ENCODE assay signal across 23 cellular contexts in the genomic region with DNA sequence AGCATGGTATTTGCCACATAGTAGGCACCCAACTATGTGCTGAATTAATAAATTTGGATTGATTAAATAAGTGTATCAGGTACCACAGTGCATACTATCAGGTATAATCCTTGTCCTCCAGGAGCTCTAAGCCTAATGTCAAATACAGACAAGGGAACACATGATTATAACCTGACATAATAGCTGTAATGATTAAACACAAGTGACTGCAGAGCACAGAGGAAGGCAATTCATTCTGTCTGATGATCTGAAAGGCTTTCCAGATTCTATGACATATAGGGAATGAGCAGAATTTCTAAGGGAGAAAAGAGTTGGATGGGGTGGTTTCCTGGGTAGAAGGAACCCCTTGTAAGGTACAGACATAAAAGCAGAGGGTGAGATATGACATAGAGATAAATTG.
"Had no signal": no experiment of that assay in that cellular context is flagged by ENCODE, and none has a peak within 500 bp of the region (broad histone marks: within the 10 kb centered on the region; RNA-seq: fewer than 3 reads in every experiment).

No MANE protein-coding gene starts in this region.

- H3K27me3 ChIP-seq: colonic mucosa, esophagus muscularis mucosa, esophagus squamous epithelium, foreskin keratinocyte, gastrocnemius medialis, gastroesophageal sphincter, heart left ventricle, heart right ventricle had no signal

- H3K27ac ChIP-seq: colonic mucosa, coronary artery, dorsolateral prefrontal cortex, epithelial cell of prostate, esophagus muscularis mucosa, esophagus squamous epithelium, foreskin keratinocyte, gastrocnemius medialis, gastroesophageal sphincter, heart left ventricle, heart right ventricle had no signal

- H3K9me3 ChIP-seq: colonic mucosa, esophagus muscularis mucosa, esophagus squamous epithelium, gastrocnemius medialis, gastroesophageal sphincter had no signal

- H3K4me3 ChIP-seq: colonic mucosa, coronary artery, dorsolateral prefrontal cortex, esophagus muscularis mucosa, esophagus squamous epithelium, gastrocnemius medialis, gastroesophageal sphincter, heart left ventricle, heart right ventricle had no signal

- DNase-seq: colonic mucosa; cortex of kidney; dermis blood vessel endothelial cell; dorsolateral prefrontal cortex; effector CD4-positive, alpha-beta T cell; effector CD8-positive, alpha-beta T cell; effector memory CD4-positive, alpha-beta T cell; effector memory CD8-positive, alpha-beta T cell; endodermal cell; erythroblast; esophagus squamous epithelium; foreskin fibroblast; foreskin keratinocyte; foreskin melanocyte; gastrocnemius medialis; glutamatergic neuron; head of caudate nucleus; heart left ventricle; heart right ventricle had no signal

- H3K36me3 ChIP-seq: colonic mucosa, esophagus muscularis mucosa, esophagus squamous epithelium, gastrocnemius medialis, gastroesophageal sphincter, heart left ventricle, heart right ventricle had no signal
